Comparison of ENCODE assay signal across 11 cellular contexts in genomic region chr21:31872072-31872451, GRCh38. TPM values are rescaled to one million over a fixed set of nuclear protein-coding genes. Genes with fewer than 3 reads are reported as not detected.
A peak's percentile ranks its signal among the peaks of the same experiment; 100 is the strongest.
DNase-seq lines count a peak whose midpoint lies in the region; ATAC-seq, FAIRE-seq and TF ChIP-seq lines count a peak whose summit lies in the region.
"Had no signal": no experiment of that assay in that cellular context is flagged by ENCODE, and none has a peak within 500 bp of the region (broad histone marks: within the 10 kb centered on the region; RNA-seq: fewer than 3 reads in every experiment).

No MANE protein-coding gene starts in this region.

- H3K4me1 ChIP-seq in breast epithelium (peaks cover 0 to 9% of the 10 kb centered on the region in 2 donors), astrocyte (ENCODE audit: insufficient read depth, low read length) (no peaks in the 10 kb centered on the region), mesodermal cell (ENCODE audit: control insufficient read depth, insufficient read depth, low read length, poor library complexity, severe bottlenecking) (peaks cover 9% of the 10 kb centered on the region), transverse colon (peaks cover 4 to 31% (median 14%) of the 10 kb centered on the region in 4 donors)

- CTCF ChIA-PET in MCF 10A (lab: Yijun Ruan, JAX): interaction anchor here (2.1 kb wide), 1 partner anchor 86 kb away, joined by 11 read pairs; no protein-coding TSS in a partner anchor

- no peak for TF ChIP-seq EP300 in transverse colon (IDR thresholded peaks at IDR 0.05; ENCODE audit: low read depth)

- DNase-seq in breast epithelium (ENCODE audit: low spot score in 2 of 2) (no peak), MCF 10A (ENCODE audit: unreplicated experiment) (no peak), astrocyte (ENCODE audit: low read depth) (no peak), transverse colon (no peak), NCI-H82 (lab: John Stamatoyannopoulos, UW) (no peak), HUDEP-2 (lab: John Stamatoyannopoulos, UW; ENCODE audit: unreplicated experiment in 76 of 76) (no peak)

- H3K27ac Mint-ChIP-seq in MCF 10A (ENCODE audit: low read depth, unreplicated experiment): no peak overlapping the region
- H3K27ac Mint-ChIP-seq in astrocyte (ENCODE audit: unreplicated experiment): no peak overlapping the region
- H3K27ac Mint-ChIP-seq: dendritic cell treated with granulocyte-macrophage colony-stimulating factor and Interleukin-4, amounts not matched to agents 40 ng/mL and 50 ng/mL, for 4 days had no signal

- TF ChIP-seq POLR2A in breast epithelium (IDR thresholded peaks at IDR 0.05) (no peak), transverse colon (IDR thresholded peaks at IDR 0.05) (no peak)

- H2AFZ ChIP-seq in astrocyte (ENCODE audit: low read depth, low read length): peak overlapping the region; percentile 71

- H3K9me3 Mint-ChIP-seq in MCF 10A (ENCODE audit: unreplicated experiment) (no peaks in the 10 kb centered on the region), astrocyte (ENCODE audit: unreplicated experiment) (no peaks in the 10 kb centered on the region)
- H3K9me3 Mint-ChIP-seq: dendritic cell treated with granulocyte-macrophage colony-stimulating factor and Interleukin-4, amounts not matched to agents 40 ng/mL and 50 ng/mL, for 4 days had no signal

- intact Hi-C loops in breast epithelium (cut with DNase I; ENCODE audit: low total_unique reads) (loop anchor here (5.0 kb wide), 1 partner anchor 385 kb away; no protein-coding TSS in a partner anchor), MCF 10A (cut with micrococcal nuclease) (no loop called here), transverse colon (cut with DNase I; ENCODE audit: low total_unique reads) (no loop called here)

- H3K4me3 Mint-ChIP-seq in MCF 10A (ENCODE audit: unreplicated experiment) (no peak overlapping the region), astrocyte (ENCODE audit: unreplicated experiment) (peak overlapping the region; percentile 85)

- peaks cover 61% of the 10 kb centered on the region for H3K27me3 Mint-ChIP-seq in MCF 10A (ENCODE audit: insufficient read depth, unreplicated experiment)
- H3K27me3 Mint-ChIP-seq in astrocyte (ENCODE audit: low read depth, unreplicated experiment): peaks cover 26% of the 10 kb centered on the region

- WGBS in mesodermal cell (ENCODE audit: insufficient coverage in 2 of 2), 2 experiments: 2 to 6% methylated on average over 7 to 8 of the region's 12 CpGs
- 7 to 8% methylated on average over 9 to 12 of the region's 12 CpGs for WGBS in transverse colon (ENCODE audit: low coverage in 1 of 2), 2 donors

- H3K9me3 ChIP-seq in breast epithelium (no peaks in the 10 kb centered on the region), astrocyte (ENCODE audit: insufficient read depth, low read depth, low read length) (no peaks in the 10 kb centered on the region), mesodermal cell (ENCODE audit: control insufficient read depth, low read length) (no peaks in the 10 kb centered on the region), transverse colon (no peaks in the 10 kb centered on the region)
- H3K9me3 ChIP-seq: neutrophil had no signal

- no peak for ATAC-seq in HG02678 (IDR thresholded peaks at IDR 0.05; ENCODE audit: unreplicated experiment)

- POLR2A ChIA-PET in MCF 10A (lab: Yijun Ruan, JAX): interaction anchor here (0.7 kb wide), 1 partner anchor 50 kb away, joined by 3 read pairs; no protein-coding TSS in a partner anchor

- H3K79me2 ChIP-seq in astrocyte (ENCODE audit: insufficient read depth, low read length): no peaks in the 10 kb centered on the region

- in situ Hi-C loops in transverse colon (cut with MboI; ENCODE audit: low pct_ligation_motif_present in 1 of 4, low pct_unique_long_range_greater_than_20kb in 1 of 4, low sequenced_read_pairs in 3 of 4): loop anchor here in 1 of 4 donors (25.0 kb wide), 2 partner anchors 140 to 390 kb away; no protein-coding TSS in a partner anchor

- BruUV-seq in MCF 10A (replicated peaks; lab: Mats Ljungman, UMichigan): no TSS peak

- H3K4me3 ChIP-seq in breast epithelium (peak overlapping the region; percentile 69 to 87 (median 69)), astrocyte (ENCODE audit: insufficient read depth, low read depth, low read length) (peak overlapping the region; percentile 51), mesodermal cell (ENCODE audit: extremely low read depth, insufficient read depth, low read length, poor library complexity, severe bottlenecking) (peak overlapping the region; percentile 68), transverse colon (peak overlapping the region in 3 of 4 donors; percentile 71 to 82 (median 74))

- H3K36me3 Mint-ChIP-seq in MCF 10A (ENCODE audit: insufficient read depth, unreplicated experiment) (peaks cover 5% of the 10 kb centered on the region), astrocyte (ENCODE audit: low read depth, unreplicated experiment) (no peaks in the 10 kb centered on the region)

- H3K4me1 Mint-ChIP-seq in MCF 10A (ENCODE audit: insufficient read depth, unreplicated experiment) (no peaks in the 10 kb centered on the region), astrocyte (ENCODE audit: low read depth, unreplicated experiment) (no peaks in the 10 kb centered on the region)

- H3K9ac ChIP-seq in astrocyte (ENCODE audit: low read length): no peak overlapping the region

- no peak for FAIRE-seq in astrocyte (lab: Jason Lieb, UNC)

- TF ChIP-seq CTCF in breast epithelium (IDR thresholded peaks at IDR 0.05) (no peak), MCF 10A (IDR thresholded peaks at IDR 0.05; ENCODE audit: unreplicated experiment) (no peak), astrocyte (IDR thresholded peaks at IDR 0.05; ENCODE audit: insufficient read depth, low read depth, low read length) (no peak), transverse colon (IDR thresholded peaks at IDR 0.05) (no peak)

- no peaks in the 10 kb centered on the region for H4K20me1 ChIP-seq in astrocyte (ENCODE audit: insufficient read depth, low read length)

- H3K36me3 ChIP-seq in breast epithelium: no peaks in the 10 kb centered on the region
- no peaks in the 10 kb centered on the region for H3K36me3 ChIP-seq in astrocyte (ENCODE audit: insufficient read depth, low read length)
- H3K36me3 ChIP-seq in mesodermal cell (ENCODE audit: control insufficient read depth, insufficient read depth, low read length): peaks cover 9% of the 10 kb centered on the region
- H3K36me3 ChIP-seq in transverse colon: no peaks in the 10 kb centered on the region
- H3K36me3 ChIP-seq: neutrophil had no signal

- peak overlapping the region; percentile 85 for H3K4me2 ChIP-seq in astrocyte (ENCODE audit: low read length)

- H3K27me3 ChIP-seq in breast epithelium (peaks cover 0 to 3% of the 10 kb centered on the region in 2 donors), astrocyte (ENCODE audit: insufficient read depth, low read length) (peaks cover 51% of the 10 kb centered on the region), transverse colon (peaks cover 24% of the 10 kb centered on the region)

- H3K27ac ChIP-seq in breast epithelium (no peak overlapping the region), astrocyte (ENCODE audit: low read depth, low read length) (no peak overlapping the region), mesodermal cell (ENCODE audit: low read depth, low read length, severe bottlenecking) (no peak overlapping the region), transverse colon (peak overlapping the region in 3 of 4 donors; percentile 81 to 88 (median 88))
- H3K27ac ChIP-seq: neutrophil had no signal

RNA-seq across cellular contexts. Expression of gene HUNK, which starts 0.8 kb away (rescaled TPM):
- 1 to 10 TPM in 2 of 3 donors, under 1 TPM in 1; 0.32 to 2.0 (median 1.3) TPM for total RNA-seq in breast epithelium
- total RNA-seq in MCF 10A (2022): not detected in 2 replicates
- 0.34 and 0.77 TPM in 2 replicates for total RNA-seq in astrocyte
- polyA plus RNA-seq in mesodermal cell (2013, experiment 1 of 2): 9.0 TPM
- 8.2 TPM for polyA plus RNA-seq in mesodermal cell (2013, experiment 2 of 2)
- 1 to 10 TPM; 1.8 to 6.7 (median 3.9) TPM for total RNA-seq in transverse colon
- total RNA-seq: T-helper 1 cell treated with Interleukin-12 subunit alpha and Interleukin-12 subunit beta and Interleukin-4 antibody, amounts not matched to agents 30 ng/mL and 1 ng/mL, for 36 hours had no signal

Comparison
In these comparisons a context has a peak if more than half of its experiments do, and no peak if none do; other contexts are left out.
1. H3K27ac ChIP-seq: peak in transverse colon (3 of 4); none in breast epithelium (0 of 2), astrocyte (single experiment) and mesodermal cell (single experiment).
2. Peak in every context shown above with its lines, with median percentiles within 50 percentile points of each other: H3K4me3 ChIP-seq.